Comparison of ENCODE assay signal across 25 cellular contexts in the genomic region with DNA sequence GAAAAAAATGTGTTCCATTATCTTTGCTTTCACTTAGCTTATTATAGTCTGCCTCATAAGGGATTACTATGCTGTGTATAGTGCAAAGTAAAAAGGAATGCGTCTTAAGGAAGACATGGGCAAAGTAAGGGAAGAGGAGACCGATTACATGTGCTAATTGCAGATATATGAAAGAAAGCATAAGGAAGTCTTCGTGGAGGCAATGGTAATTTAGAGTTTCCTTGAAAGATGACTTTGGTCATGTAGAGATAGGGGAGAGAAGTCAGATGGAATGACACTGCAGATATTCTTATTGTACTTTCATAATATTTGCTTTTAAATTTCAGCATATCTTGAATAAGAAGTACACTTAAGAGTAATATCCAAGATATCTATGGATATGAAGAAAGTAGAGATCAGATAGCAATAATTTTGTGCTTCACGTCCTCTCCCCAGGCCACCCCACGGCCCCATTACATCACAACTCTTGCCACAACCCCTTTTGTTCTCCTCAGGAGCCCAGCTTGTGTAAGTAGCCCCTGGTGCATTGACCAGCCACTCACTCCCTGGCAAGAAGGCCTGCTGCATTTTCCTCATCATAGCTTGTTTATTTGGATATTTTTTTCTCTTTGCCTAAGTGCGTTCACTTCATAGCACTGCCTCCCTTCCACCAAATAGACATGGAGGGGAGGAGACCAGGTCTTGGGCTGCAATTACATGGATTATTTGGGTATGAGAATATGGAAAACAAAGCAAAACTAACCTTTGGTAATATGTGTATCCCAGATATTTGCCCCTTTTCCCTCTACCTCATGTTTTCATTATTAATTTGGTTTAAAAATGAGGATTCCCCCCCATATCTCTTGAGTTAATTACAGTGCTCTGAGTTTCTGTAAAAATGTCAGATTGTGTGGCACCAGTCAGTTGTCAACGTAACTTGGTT. TPM values are rescaled to one million over a fixed set of nuclear protein-coding genes. Genes with fewer than 3 reads are reported as not detected.
"Had no signal": no experiment of that assay in that cellular context is flagged by ENCODE, and none has a peak within 500 bp of the region (broad histone marks: within the 10 kb centered on the region; RNA-seq: fewer than 3 reads in every experiment).

No MANE protein-coding gene starts in this region.

- H3K27ac ChIP-seq: coronary artery, heart left ventricle, right atrium auricular region, sigmoid colon, skin epidermis had no signal

- H3K27me3 ChIP-seq: heart left ventricle, right atrium auricular region, sigmoid colon had no signal

- H3K27ac Mint-ChIP-seq: endodermal cell had no signal

- H3K27me3 Mint-ChIP-seq: naive thymus-derived CD8-positive, alpha-beta T cell had no signal

- H3K36me3 ChIP-seq: right atrium auricular region, sigmoid colon had no signal

- H3K4me3 ChIP-seq: coronary artery, heart left ventricle, right atrium auricular region, sigmoid colon, skin epidermis had no signal

- DNase-seq: effector CD4-positive, alpha-beta T cell; endodermal cell; heart left ventricle; hippocampal formation; left colon; left ventricle myocardium superior; mesendoderm; naive thymus-derived CD8-positive, alpha-beta T cell; posterior cingulate gyrus; sigmoid colon; stimulated activated naive CD4-positive, alpha-beta T cell treated with Interleukin-2 at 50 U/mL for 16 hours; trophoblast cell had no signal

- H3K4me3 Mint-ChIP-seq: endodermal cell; naive thymus-derived CD8-positive, alpha-beta T cell had no signal

- ATAC-seq: heart left ventricle; left colon; left ventricle myocardium superior; naive thymus-derived CD8-positive, alpha-beta T cell had no signal

- H3K4me1 ChIP-seq: right atrium auricular region, sigmoid colon had no signal

- H3K9me3 ChIP-seq: heart left ventricle, right atrium auricular region had no signal

RNA-seq across cellular contexts. Expression of gene COL10A1, which starts 30.7 kb away (rescaled TPM):
- total RNA-seq: dermis microvascular lymphatic vessel endothelial cell; endodermal cell; endothelial cell of umbilical vein; frontal cortex; glomerular endothelial cell; kidney epithelial cell; left colon; left ventricle myocardium superior; lung microvascular endothelial cell; naive thymus-derived CD8-positive, alpha-beta T cell; osteocyte; right atrium auricular region; sigmoid colon had no signal
- polyA plus RNA-seq: endothelial cell of umbilical vein, esophagus, neural cell, sigmoid colon, urinary bladder had no signal
